In genomic region chrX:106802388-106803275, GRCh38 we compare ENCODE assay signal across 1 cellular context.
TF ChIP-seq lines count a peak whose summit lies in the region.

TSS of gene TBC1D8B (plus strand) at chrX:106802673. CDS start at chrX:106802854, 181 bp downstream.

TF ChIP-seq in K562, 482 proteins besides CTCF, POLR2A, EP300 and RAD21 (continued from another document):
- TF ChIP-seq, protein P1, sequence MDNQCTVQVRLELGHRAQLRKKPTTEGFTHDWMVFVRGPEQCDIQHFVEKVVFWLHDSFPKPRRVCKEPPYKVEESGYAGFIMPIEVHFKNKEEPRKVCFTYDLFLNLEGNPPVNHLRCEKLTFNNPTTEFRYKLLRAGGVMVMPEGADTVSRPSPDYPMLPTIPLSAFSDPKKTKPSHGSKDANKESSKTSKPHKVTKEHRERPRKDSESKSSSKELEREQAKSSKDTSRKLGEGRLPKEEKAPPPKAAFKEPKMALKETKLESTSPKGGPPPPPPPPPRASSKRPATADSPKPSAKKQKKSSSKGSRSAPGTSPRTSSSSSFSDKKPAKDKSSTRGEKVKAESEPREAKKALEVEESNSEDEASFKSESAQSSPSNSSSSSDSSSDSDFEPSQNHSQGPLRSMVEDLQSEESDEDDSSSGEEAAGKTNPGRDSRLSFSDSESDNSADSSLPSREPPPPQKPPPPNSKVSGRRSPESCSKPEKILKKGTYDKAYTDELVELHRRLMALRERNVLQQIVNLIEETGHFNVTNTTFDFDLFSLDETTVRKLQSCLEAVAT (IDR thresholded peaks at IDR 0.05), result no peak
- TF ChIP-seq, protein P2, sequence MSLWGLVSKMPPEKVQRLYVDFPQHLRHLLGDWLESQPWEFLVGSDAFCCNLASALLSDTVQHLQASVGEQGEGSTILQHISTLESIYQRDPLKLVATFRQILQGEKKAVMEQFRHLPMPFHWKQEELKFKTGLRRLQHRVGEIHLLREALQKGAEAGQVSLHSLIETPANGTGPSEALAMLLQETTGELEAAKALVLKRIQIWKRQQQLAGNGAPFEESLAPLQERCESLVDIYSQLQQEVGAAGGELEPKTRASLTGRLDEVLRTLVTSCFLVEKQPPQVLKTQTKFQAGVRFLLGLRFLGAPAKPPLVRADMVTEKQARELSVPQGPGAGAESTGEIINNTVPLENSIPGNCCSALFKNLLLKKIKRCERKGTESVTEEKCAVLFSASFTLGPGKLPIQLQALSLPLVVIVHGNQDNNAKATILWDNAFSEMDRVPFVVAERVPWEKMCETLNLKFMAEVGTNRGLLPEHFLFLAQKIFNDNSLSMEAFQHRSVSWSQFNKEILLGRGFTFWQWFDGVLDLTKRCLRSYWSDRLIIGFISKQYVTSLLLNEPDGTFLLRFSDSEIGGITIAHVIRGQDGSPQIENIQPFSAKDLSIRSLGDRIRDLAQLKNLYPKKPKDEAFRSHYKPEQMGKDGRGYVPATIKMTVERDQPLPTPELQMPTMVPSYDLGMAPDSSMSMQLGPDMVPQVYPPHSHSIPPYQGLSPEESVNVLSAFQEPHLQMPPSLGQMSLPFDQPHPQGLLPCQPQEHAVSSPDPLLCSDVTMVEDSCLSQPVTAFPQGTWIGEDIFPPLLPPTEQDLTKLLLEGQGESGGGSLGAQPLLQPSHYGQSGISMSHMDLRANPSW (CRISPR knock-in tag; IDR thresholded peaks at IDR 0.05), result no peak
- TF ChIP-seq ZBTB12 (CRISPR knock-in tag; IDR thresholded peaks at IDR 0.05) (no peak), SREBF1 (IDR thresholded peaks at IDR 0.05; ENCODE audit: borderline replicate concordance, low read depth, low read length) (no peak), MTA3 (IDR thresholded peaks at IDR 0.05; ENCODE audit: borderline replicate concordance) (no peak)
- TF ChIP-seq, protein P3, sequence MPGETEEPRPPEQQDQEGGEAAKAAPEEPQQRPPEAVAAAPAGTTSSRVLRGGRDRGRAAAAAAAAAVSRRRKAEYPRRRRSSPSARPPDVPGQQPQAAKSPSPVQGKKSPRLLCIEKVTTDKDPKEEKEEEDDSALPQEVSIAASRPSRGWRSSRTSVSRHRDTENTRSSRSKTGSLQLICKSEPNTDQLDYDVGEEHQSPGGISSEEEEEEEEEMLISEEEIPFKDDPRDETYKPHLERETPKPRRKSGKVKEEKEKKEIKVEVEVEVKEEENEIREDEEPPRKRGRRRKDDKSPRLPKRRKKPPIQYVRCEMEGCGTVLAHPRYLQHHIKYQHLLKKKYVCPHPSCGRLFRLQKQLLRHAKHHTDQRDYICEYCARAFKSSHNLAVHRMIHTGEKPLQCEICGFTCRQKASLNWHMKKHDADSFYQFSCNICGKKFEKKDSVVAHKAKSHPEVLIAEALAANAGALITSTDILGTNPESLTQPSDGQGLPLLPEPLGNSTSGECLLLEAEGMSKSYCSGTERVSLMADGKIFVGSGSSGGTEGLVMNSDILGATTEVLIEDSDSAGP (CRISPR knock-in tag; IDR thresholded peaks at IDR 0.05), result no peak
TF ChIP-seq in K562: peak in this region for 15.
